In genomic region chr15:50236433-50236832, GRCh38 we compare ENCODE assay signal across 20 cellular contexts. TPM values are rescaled to one million over a fixed set of nuclear protein-coding genes. Genes with fewer than 3 reads are reported as not detected.
DNase-seq lines count a peak whose midpoint lies in the region; ATAC-seq and TF ChIP-seq lines count a peak whose summit lies in the region.
"Had no signal": no experiment of that assay in that cellular context is flagged by ENCODE, and none has a peak within 500 bp of the region (broad histone marks: within the 10 kb centered on the region; RNA-seq: fewer than 3 reads in every experiment).

No MANE protein-coding gene starts in this region.

- H3F3A ChIP-seq in GM23338 (replicated peaks; ENCODE audit: low read depth): no peaks in the 10 kb centered on the region

- H3K4me3 Mint-ChIP-seq in activated CD8-positive, alpha-beta memory T cell treated with anti-CD3 and anti-CD28 coated beads, Interleukin-2, amount 10 ng/mL, durations not matched to agents 7 days and 5 days: no peak overlapping the region
- H3K4me3 Mint-ChIP-seq in GM23338: no peak overlapping the region
- H3K4me3 Mint-ChIP-seq: B cell; CD4-positive, alpha-beta T cell; CD8-positive, alpha-beta T cell had no signal

- intact Hi-C loops in esophagus muscularis mucosa (cut with DNase I): no loop called here

- H3K4me1 Mint-ChIP-seq in activated CD8-positive, alpha-beta memory T cell treated with anti-CD3 and anti-CD28 coated beads, Interleukin-2, amount 10 ng/mL, durations not matched to agents 7 days and 5 days: peaks cover 22% of the 10 kb centered on the region
- peaks cover 5% of the 10 kb centered on the region; the same call in 1 of the 3 replicates for H3K4me1 Mint-ChIP-seq in GM23338
- H3K4me1 Mint-ChIP-seq: B cell had no signal

- no peak for ATAC-seq in activated CD8-positive, alpha-beta memory T cell treated with anti-CD3 and anti-CD28 coated beads, Interleukin-2, amount 10 ng/mL, durations not matched to agents 7 days and 5 days
- no peak for ATAC-seq in GM23338
- ATAC-seq: A549; CD8-positive, alpha-beta T cell had no signal

- H3K27ac ChIP-seq in GM23338 (ENCODE audit: low read depth): no peak overlapping the region
- H3K27ac ChIP-seq in esophagus muscularis mucosa (replicated peaks in 1 of 4): no peak overlapping the region
- H3K27ac ChIP-seq: 22Rv1; BLaER1 treated with 17β-estradiol and CSF1 and Interleukin-3, amounts not matched to agents 10 nM and 100 nM; C4-2B had no signal

- no peaks in the 10 kb centered on the region for H3K36me3 ChIP-seq in GM23338 (ENCODE audit: insufficient read depth)
- H3K36me3 ChIP-seq in esophagus muscularis mucosa: no peaks in the 10 kb centered on the region

- no peak for TF ChIP-seq POLR2A in esophagus muscularis mucosa (IDR thresholded peaks at IDR 0.05; ENCODE audit: low read depth)

- peak; percentile 29 for DNase-seq in activated CD8-positive, alpha-beta memory T cell treated with anti-CD3 and anti-CD28 coated beads, Interleukin-2, amount 10 ng/mL, durations not matched to agents 7 days and 5 days
- no peak for DNase-seq in activated CD8-positive, alpha-beta memory T cell treated with anti-CD3 and anti-CD28 coated beads, Interleukin-2, amount 50 U/mL, for 4 hours
- DNase-seq in GM23338 (ENCODE audit: low spot score): no peak
- peak; percentile 53 for DNase-seq in esophagus muscularis mucosa (ENCODE audit: extremely low spot score)
- DNase-seq in activated CD4-positive, alpha-beta T cell treated with anti-CD3 and anti-CD28 coated beads, Interleukin-2, amount 50 U/mL, for 48 hours: no peak
- no peak for DNase-seq in hepatic stellate cell (ENCODE audit: low spot score)
- DNase-seq: AML-193; Caco-2; Calu3; CD4-positive, alpha-beta T cell; CD8-positive, alpha-beta T cell; DMS79 treated with DMSO at 0.1 percent for 48 hours; GF-D8 had no signal

- no peaks in the 10 kb centered on the region for H3K9me3 Mint-ChIP-seq in activated CD8-positive, alpha-beta memory T cell treated with anti-CD3 and anti-CD28 coated beads, Interleukin-2, amount 10 ng/mL, durations not matched to agents 7 days and 5 days (ENCODE audit: low read depth)
- no peaks in the 10 kb centered on the region for H3K9me3 Mint-ChIP-seq in GM23338
- H3K9me3 Mint-ChIP-seq: CD4-positive, alpha-beta T cell; CD8-positive, alpha-beta T cell had no signal

- no peaks in the 10 kb centered on the region for H3K27me3 Mint-ChIP-seq in activated CD8-positive, alpha-beta memory T cell treated with anti-CD3 and anti-CD28 coated beads, Interleukin-2, amount 10 ng/mL, durations not matched to agents 7 days and 5 days
- no peaks in the 10 kb centered on the region for H3K27me3 Mint-ChIP-seq in GM23338 (ENCODE audit: insufficient read depth, low read depth, poor library complexity)
- H3K27me3 Mint-ChIP-seq: B cell; CD4-positive, alpha-beta T cell had no signal

- 97% methylated on average over 9 of the region's 9 CpGs for WGBS in esophagus muscularis mucosa

- TF ChIP-seq CTCF in GM23338 (conservative IDR thresholded peaks at IDR 0.05; ENCODE audit: low read depth in 2 of 2): no peak
- TF ChIP-seq CTCF in esophagus muscularis mucosa (IDR thresholded peaks at IDR 0.05): no peak

- no peak for TF ChIP-seq EP300 in esophagus muscularis mucosa (IDR thresholded peaks at IDR 0.05)

- peaks cover 38% of the 10 kb centered on the region for H3K36me3 Mint-ChIP-seq in activated CD8-positive, alpha-beta memory T cell treated with anti-CD3 and anti-CD28 coated beads, Interleukin-2, amount 10 ng/mL, durations not matched to agents 7 days and 5 days
- no peaks in the 10 kb centered on the region for H3K36me3 Mint-ChIP-seq in GM23338 (ENCODE audit: low read depth)
- H3K36me3 Mint-ChIP-seq: CD8-positive, alpha-beta T cell had no signal

- H3K27me3 ChIP-seq in GM23338 (ENCODE audit: insufficient read depth) (no peaks in the 10 kb centered on the region), esophagus muscularis mucosa (no peaks in the 10 kb centered on the region)
- H3K27me3 ChIP-seq: BLaER1 treated with 17β-estradiol and CSF1 and Interleukin-3, amounts not matched to agents 10 nM and 100 nM had no signal

- CTCF ChIA-PET in activated CD8-positive, alpha-beta memory T cell treated with anti-CD3 and anti-CD28 coated beads, Interleukin-2, amount 10 ng/mL, durations not matched to agents 7 days and 5 days (lab: Charles Lee): interaction anchor here (0.8 to 1.5 kb wide), 2 partner anchors 26 to 298 kb away, joined by 3 to 4 read pairs; no protein-coding TSS in a partner anchor

- no peak overlapping the region for H3K4me2 ChIP-seq in GM23338
- H3K4me2 ChIP-seq: BLaER1 treated with 17β-estradiol and CSF1 and Interleukin-3, amounts not matched to agents 10 nM and 100 nM had no signal

- no peaks in the 10 kb centered on the region for H3K79me2 ChIP-seq in GM23338 (replicated peaks; ENCODE audit: insufficient read depth)

- no peaks in the 10 kb centered on the region for H3K4me1 ChIP-seq in GM23338 (ENCODE audit: insufficient read depth)
- no peaks in the 10 kb centered on the region for H3K4me1 ChIP-seq in esophagus muscularis mucosa
- H3K4me1 ChIP-seq: Caco-2 had no signal

- H3K9me2 ChIP-seq in GM23338 (ENCODE audit: insufficient read depth): no peaks in the 10 kb centered on the region

- H3K9me3 ChIP-seq in esophagus muscularis mucosa: no peaks in the 10 kb centered on the region
- H3K9me3 ChIP-seq: A549; BLaER1 treated with 17β-estradiol and CSF1 and Interleukin-3, amounts not matched to agents 10 nM and 100 nM; Caco-2 had no signal

- H3K4me3 ChIP-seq in GM23338 (no peak overlapping the region), esophagus muscularis mucosa (no peak overlapping the region)
- H3K4me3 ChIP-seq: A549; BLaER1 treated with 17β-estradiol and CSF1 and Interleukin-3, amounts not matched to agents 10 nM and 100 nM had no signal

- no peak overlapping the region for H2AFZ ChIP-seq in GM23338

- H4K20me1 ChIP-seq in GM23338 (replicated peaks; ENCODE audit: insufficient read depth): no peaks in the 10 kb centered on the region
- H4K20me1 ChIP-seq: BLaER1 treated with 17β-estradiol and CSF1 and Interleukin-3, amounts not matched to agents 10 nM and 100 nM had no signal

- H3K27ac Mint-ChIP-seq in activated CD8-positive, alpha-beta memory T cell treated with anti-CD3 and anti-CD28 coated beads, Interleukin-2, amount 10 ng/mL, durations not matched to agents 7 days and 5 days: no peak overlapping the region
- H3K27ac Mint-ChIP-seq in GM23338: peak overlapping the region; percentile 75; the same call in 1 of the 2 replicates
- H3K27ac Mint-ChIP-seq: B cell; CD4-positive, alpha-beta T cell; CD8-positive, alpha-beta T cell had no signal

TF ChIP-seq in GM23338, 12 proteins besides CTCF, POLR2A, EP300 and RAD21 (continues in another document):
- TF ChIP-seq ZNF331 (CRISPR knock-in tag; IDR thresholded peaks at IDR 0.05; ENCODE audit: low read depth) (no peak), EZH2phosphoT487 (IDR thresholded peaks at IDR 0.05; ENCODE audit: unreplicated experiment) (no peak), STAT1 (IDR thresholded peaks at IDR 0.05; ENCODE audit: unreplicated experiment) (no peak), NANOG (IDR thresholded peaks at IDR 0.05; ENCODE audit: borderline replicate concordance) (no peak), ETS1 (IDR thresholded peaks at IDR 0.05) (no peak), ZNF114 (CRISPR knock-in tag; IDR thresholded peaks at IDR 0.05) (no peak), POLR2AphosphoS5 (IDR thresholded peaks at IDR 0.05; ENCODE audit: low read depth) (no peak), EZH2 (IDR thresholded peaks at IDR 0.05; ENCODE audit: low read depth, unreplicated experiment) (no peak)

RNA-seq across cellular contexts. Expression of gene HDC, which starts 29.1 kb away (rescaled TPM):
- total RNA-seq in activated CD8-positive, alpha-beta memory T cell treated with anti-CD3 and anti-CD28 coated beads, Interleukin-2, amount 10 ng/mL, durations not matched to agents 7 days and 5 days: under 1 TPM in 1 of 2 experiments, not detected in 1; 0.40 TPM
- total RNA-seq in GM23338 (2014; rRNA removed; shearing (Covaris generic)): not detected in 2 replicates
- polyA plus RNA-seq in GM23338 (2016; fragmentation: Nextera tagmentation; extraction: Ambion mirVana): not detected in 2 replicates
- total RNA-seq in esophagus muscularis mucosa: 1 to 10 TPM in 3 of 4 donors, under 1 TPM in 1; 0.39 to 7.0 (median 3.5) TPM
- total RNA-seq: B cell; Caco-2; Calu3; CD8-positive, alpha-beta T cell had no signal
- polyA plus RNA-seq: BJ had no signal

RNA-seq across cellular contexts. Expression of gene SLC27A2, which starts 54.4 kb away (rescaled TPM):
- 10 to 100 TPM; 36.4 to 54.0 TPM for total RNA-seq in activated CD8-positive, alpha-beta memory T cell treated with anti-CD3 and anti-CD28 coated beads, Interleukin-2, amount 10 ng/mL, durations not matched to agents 7 days and 5 days
- 7.5 and 9.4 TPM in 2 replicates for total RNA-seq in GM23338 (2014; rRNA removed; shearing (Covaris generic))
- 2.1 and 2.8 TPM in 2 replicates for polyA plus RNA-seq in GM23338 (2016; fragmentation: Nextera tagmentation; extraction: Ambion mirVana)
- 1 to 10 TPM in 1 of 4 donors, under 1 TPM in 1, not detected in 2; 0.42 to 1.8 TPM for total RNA-seq in esophagus muscularis mucosa
- total RNA-seq: A172 had no signal

Comparison
In these comparisons a context has a peak if more than half of its experiments do, and no peak if none do; other contexts are left out.
1. DNase-seq: peak in activated CD8-positive, alpha-beta memory T cell treated with anti-CD3 and anti-CD28 coated beads, Interleukin-2, amount 10 ng/mL, durations not matched to agents 7 days and 5 days (single experiment) and esophagus muscularis mucosa (single experiment); none in activated CD8-positive, alpha-beta memory T cell treated with anti-CD3 and anti-CD28 coated beads, Interleukin-2, amount 50 U/mL, for 4 hours (single experiment), GM23338 (single experiment), activated CD4-positive, alpha-beta T cell treated with anti-CD3 and anti-CD28 coated beads, Interleukin-2, amount 50 U/mL, for 48 hours (0 of 2) and hepatic stellate cell (single experiment).